In the genomic region with DNA sequence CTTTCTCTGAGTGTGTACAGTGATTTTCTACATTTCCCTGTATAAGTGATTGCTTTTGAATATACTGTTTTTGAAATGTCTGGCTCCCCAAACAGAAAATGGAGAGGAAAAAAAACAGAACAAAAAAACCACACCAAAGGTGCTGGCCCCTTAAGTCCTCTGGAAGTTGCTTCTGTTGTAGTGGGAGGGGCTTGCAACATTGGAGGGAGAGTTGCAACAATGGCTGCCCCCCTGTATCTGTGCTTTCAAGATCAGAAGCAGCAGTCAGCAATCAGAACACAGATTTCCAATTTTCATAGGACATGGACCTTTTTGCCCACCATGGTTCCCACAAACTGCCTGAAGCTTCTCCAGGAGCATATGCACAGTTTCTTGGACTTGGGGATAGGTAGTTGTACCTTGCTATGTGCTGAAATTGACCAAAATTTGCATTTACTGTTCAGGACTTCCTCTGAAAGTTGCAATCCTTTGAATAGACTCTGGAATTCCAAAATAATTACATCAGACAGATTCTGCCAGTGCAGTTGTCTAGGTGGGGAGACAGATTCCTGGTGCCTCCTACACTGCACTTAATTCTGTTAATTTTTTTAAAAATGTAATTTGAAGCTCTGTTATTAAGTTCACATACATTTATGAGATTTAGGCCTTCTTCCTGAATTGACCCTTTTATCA, we compare ENCODE assay signal across 1 cellular context.
TF ChIP-seq lines count a peak whose summit lies in the region.

No MANE protein-coding gene starts in this region.

TF ChIP-seq in GM12878, 131 proteins besides CTCF, POLR2A, EP300 and RAD21:
- TF ChIP-seq MYB (IDR thresholded peaks at IDR 0.05; ENCODE audit: borderline replicate concordance, low read depth, low read length) = no peak
- peak; percentile 86 for TF ChIP-seq YY1 (IDR thresholded peaks at IDR 0.05; ENCODE audit: low read depth, low read length)
TF ChIP-seq in GM12878: peak in this region for 1.
